In genomic region chr10:79335094-79335469, GRCh38 we compare ENCODE assay signal across 18 cellular contexts. TPM values are rescaled to one million over a fixed set of nuclear protein-coding genes. Genes with fewer than 3 reads are reported as not detected.
A peak's percentile ranks its signal among the peaks of the same experiment; 100 is the strongest.
DNase-seq lines count a peak whose midpoint lies in the region; TF ChIP-seq lines count a peak whose summit lies in the region.
"Had no signal": no experiment of that assay in that cellular context is flagged by ENCODE, and none has a peak within 500 bp of the region (broad histone marks: within the 10 kb centered on the region; RNA-seq: fewer than 3 reads in every experiment).

No MANE protein-coding gene starts in this region.

- H3K4me3 ChIP-seq in parathyroid adenoma (ENCODE audit: low read depth, low read length): no peak overlapping the region
- H3K4me3 ChIP-seq: body of pancreas, left ventricle myocardium inferior, sigmoid colon, vagina had no signal

- H3K4me3 Mint-ChIP-seq in CD14-positive monocyte (no peak overlapping the region), HFFc6 (no peak overlapping the region)
- H3K4me3 Mint-ChIP-seq: activated CD4-positive, alpha-beta memory T cell treated with anti-CD3 and anti-CD28 coated beads for 36 hours; IgD-negative memory B cell; naive B cell had no signal

- peaks cover 3 to 7% (median 5%) of the 10 kb centered on the region in 3 donors for H3K27me3 Mint-ChIP-seq in CD14-positive monocyte (ENCODE audit: low read depth in 3 of 3)
- H3K27me3 Mint-ChIP-seq in HFFc6 (ENCODE audit: insufficient read depth): no peaks in the 10 kb centered on the region; the same call in 1 of the 2 replicates
- H3K27me3 Mint-ChIP-seq: activated CD4-positive, alpha-beta memory T cell treated with anti-CD3 and anti-CD28 coated beads for 36 hours; IgD-negative memory B cell had no signal

- H3K27ac ChIP-seq in parathyroid adenoma: peak overlapping the region; percentile 88
- H3K27ac ChIP-seq: C4-2B, left ventricle myocardium inferior, vagina had no signal

- H3K36me3 ChIP-seq in parathyroid adenoma (ENCODE audit: control insufficient read depth, insufficient read depth, low read length): no peaks in the 10 kb centered on the region
- H3K36me3 ChIP-seq: left ventricle myocardium inferior, sigmoid colon, vagina had no signal

- TF ChIP-seq CTCF in CD14-positive monocyte (IDR thresholded peaks at IDR 0.05): no peak
- TF ChIP-seq CTCF in HFFc6 (IDR thresholded peaks at IDR 0.05): no peak
- TF ChIP-seq CTCF in parathyroid adenoma (IDR thresholded peaks at IDR 0.05): no peak

- H2AFZ ChIP-seq in parathyroid adenoma: peak overlapping the region; percentile 75

- peaks cover 0 to 7% (median 3%) of the 10 kb centered on the region in 7 donors for H3K9me3 Mint-ChIP-seq in CD14-positive monocyte
- H3K9me3 Mint-ChIP-seq in HFFc6: peaks cover 18% of the 10 kb centered on the region
- H3K9me3 Mint-ChIP-seq: activated CD4-positive, alpha-beta memory T cell treated with anti-CD3 and anti-CD28 coated beads for 36 hours; IgD-negative memory B cell had no signal

- H3K79me2 ChIP-seq in parathyroid adenoma: no peaks in the 10 kb centered on the region

- H3K9me3 ChIP-seq in parathyroid adenoma (ENCODE audit: control insufficient read depth, low read length): no peaks in the 10 kb centered on the region
- H3K9me3 ChIP-seq: body of pancreas, sigmoid colon, vagina had no signal

- H3K4me2 ChIP-seq in parathyroid adenoma (ENCODE audit: low read length): no peak overlapping the region

- peak overlapping the region in 4 of 7 donors; percentile 43 to 91 (median 82) for H3K27ac Mint-ChIP-seq in CD14-positive monocyte
- peak overlapping the region; percentile 95 for H3K27ac Mint-ChIP-seq in HFFc6
- H3K27ac Mint-ChIP-seq: IgD-negative memory B cell had no signal

- H3K9ac ChIP-seq in parathyroid adenoma: no peak overlapping the region

- H3K36me3 Mint-ChIP-seq in CD14-positive monocyte (peaks cover 0 to 3% of the 10 kb centered on the region in 2 donors), HFFc6 (ENCODE audit: low read depth) (peaks cover 16% of the 10 kb centered on the region)
- H3K36me3 Mint-ChIP-seq: activated CD4-positive, alpha-beta memory T cell treated with anti-CD3 and anti-CD28 coated beads for 36 hours; naive B cell had no signal

- H3K4me1 Mint-ChIP-seq in CD14-positive monocyte (peaks cover 24% of the 10 kb centered on the region), HFFc6 (ENCODE audit: low read depth) (peaks cover 48% of the 10 kb centered on the region)

- intact Hi-C loops in CD14-positive monocyte (cut with micrococcal nuclease): no loop called here
- intact Hi-C loops in head of caudate nucleus (cut with DNase I): loop anchor here (10.0 kb wide), 1 partner anchor 110 kb away; no protein-coding TSS in a partner anchor

- peaks cover 18% of the 10 kb centered on the region for H3K4me1 ChIP-seq in parathyroid adenoma
- H3K4me1 ChIP-seq: left ventricle myocardium inferior, vagina had no signal

- H3K27me3 ChIP-seq in parathyroid adenoma (ENCODE audit: control insufficient read depth, insufficient read depth, low read length): no peaks in the 10 kb centered on the region
- H3K27me3 ChIP-seq: body of pancreas, sigmoid colon, vagina had no signal

- DNase-seq in CD14-positive monocyte (ENCODE audit: low spot score) (peak; percentile 42), HFFc6 (no peak), head of caudate nucleus (peak; percentile 73 to 94 (median 85)), NCI-H524 treated with DMSO at 0.1 percent for 48 hours (lab: John Stamatoyannopoulos, UW) (no peak), T1000 (lab: John Stamatoyannopoulos, UW) (no peak)
- DNase-seq in activated naive CD4-positive, alpha-beta T cell treated with Interleukin-2 at 50 U/mL for 16 hours: no peak
- DNase-seq: activated CD4-positive, alpha-beta memory T cell treated with anti-CD3 and anti-CD28 coated beads for 36 hours; activated effector memory CD4-positive, alpha-beta T cell treated with Interleukin-2 at 50 U/mL for 16 hours; H7; left ventricle myocardium inferior; naive B cell; NCI-H1048; sigmoid colon had no signal

RNA-seq across cellular contexts. Expression of gene PPIF, which starts 12.2 kb away (rescaled TPM):
- polyA plus RNA-seq in CD14-positive monocyte: 10 to 100 TPM; 36.6 to 52.3 TPM
- 100 to 1,000 TPM in 3 of 6 experiments, 10 to 100 TPM in 3; 66.1 to 109 (median 98.9) TPM for total RNA-seq in HFFc6 (2021; fragmentation: NEBNext Ultra II Directional; extraction: Animal tissue kit (Norgen Biotek cat#: 25700))

Comparison
In these comparisons a context has a peak if more than half of its experiments do, and no peak if none do; other contexts are left out.
1. DNase-seq: peak in CD14-positive monocyte (single experiment) and head of caudate nucleus (42 of 42); none in HFFc6 (single experiment), NCI-H524 treated with DMSO at 0.1 percent for 48 hours (single experiment), T1000 (single experiment) and activated naive CD4-positive, alpha-beta T cell treated with Interleukin-2 at 50 U/mL for 16 hours (single experiment).